1 cellular context compared by ENCODE assay signal in the genomic region with DNA sequence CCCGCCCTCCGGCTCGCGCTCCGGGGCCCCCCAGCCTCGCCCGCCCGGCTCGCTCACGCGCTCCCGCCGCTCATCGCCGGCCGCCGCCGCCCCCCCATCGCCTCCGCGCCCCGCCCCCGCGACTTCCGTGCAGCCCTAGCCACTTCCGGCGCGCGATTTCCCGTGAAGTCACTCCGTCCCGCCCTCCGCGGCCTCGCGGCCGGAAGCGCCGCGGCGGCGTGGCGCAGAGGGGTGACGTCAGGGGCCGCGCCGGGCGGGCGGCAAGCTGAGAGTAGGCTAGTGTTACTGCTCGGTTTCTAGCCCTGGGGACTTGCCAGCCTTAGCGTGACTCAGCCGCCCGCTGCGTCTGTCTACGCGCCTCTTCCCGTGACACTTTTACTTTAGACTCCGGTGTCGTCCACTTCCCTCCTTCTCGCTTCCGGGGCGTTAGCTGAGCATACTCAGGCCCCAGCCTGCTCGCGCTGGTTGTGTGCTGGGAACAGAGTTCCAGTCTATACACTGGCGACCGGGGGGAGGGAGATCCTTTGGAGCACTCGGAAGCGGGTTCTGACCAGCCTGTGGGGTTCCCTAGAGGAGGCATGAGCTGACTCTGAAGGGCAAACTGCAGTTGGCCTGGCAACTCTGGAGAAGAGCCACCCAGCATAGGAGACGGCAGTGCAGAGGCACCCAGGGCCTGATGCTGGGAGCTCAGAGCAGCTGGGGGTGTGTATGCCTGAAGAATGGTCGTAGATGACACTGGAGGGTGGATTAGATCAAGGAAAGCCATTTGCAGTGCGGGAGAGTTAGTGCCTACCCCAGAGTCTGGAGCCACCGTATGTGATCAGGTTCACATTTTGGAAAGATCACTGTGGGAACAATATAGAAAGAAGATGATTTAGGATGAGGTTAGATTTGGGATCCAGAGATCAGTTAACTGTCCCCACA.
A peak's percentile ranks its signal among the peaks of the same experiment; 100 is the strongest.
TF ChIP-seq lines count a peak whose summit lies in the region.

A gene (minus strand): TSS at position 137 of the 924 bp plus-strand sequence. CDS start 182 bp downstream, outside the sequence.

TF ChIP-seq in GM12878, 131 proteins besides CTCF, POLR2A, EP300 and RAD21 (continued from another document and continues in another):
- TF ChIP-seq, protein P1, sequence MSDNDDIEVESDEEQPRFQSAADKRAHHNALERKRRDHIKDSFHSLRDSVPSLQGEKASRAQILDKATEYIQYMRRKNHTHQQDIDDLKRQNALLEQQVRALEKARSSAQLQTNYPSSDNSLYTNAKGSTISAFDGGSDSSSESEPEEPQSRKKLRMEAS (IDR thresholded peaks at IDR 0.05; ENCODE audit: low read depth, low read length): peak; percentile 48; the same call in 1 of the 2 replicates
- no peak for TF ChIP-seq SUZ12 (IDR thresholded peaks at IDR 0.05; ENCODE audit: unreplicated experiment)
- peak in 1 of 2 experiments; percentile 85; a peak in 2 of 4 replicates for TF ChIP-seq ETV6 (conservative IDR thresholded peaks at IDR 0.05 in 1 of 2, IDR thresholded peaks at IDR 0.05 in 1 of 2; ENCODE audit: borderline replicate concordance in 1 of 2, low read depth in 1 of 2)
- TF ChIP-seq NBN (IDR thresholded peaks at IDR 0.05): peak; percentile 87
- TF ChIP-seq, protein P2, sequence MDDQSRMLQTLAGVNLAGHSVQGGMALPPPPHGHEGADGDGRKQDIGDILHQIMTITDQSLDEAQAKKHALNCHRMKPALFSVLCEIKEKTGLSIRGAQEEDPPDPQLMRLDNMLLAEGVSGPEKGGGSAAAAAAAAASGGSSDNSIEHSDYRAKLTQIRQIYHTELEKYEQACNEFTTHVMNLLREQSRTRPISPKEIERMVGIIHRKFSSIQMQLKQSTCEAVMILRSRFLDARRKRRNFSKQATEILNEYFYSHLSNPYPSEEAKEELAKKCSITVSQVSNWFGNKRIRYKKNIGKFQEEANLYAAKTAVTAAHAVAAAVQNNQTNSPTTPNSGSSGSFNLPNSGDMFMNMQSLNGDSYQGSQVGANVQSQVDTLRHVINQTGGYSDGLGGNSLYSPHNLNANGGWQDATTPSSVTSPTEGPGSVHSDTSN (IDR thresholded peaks at IDR 0.05; ENCODE audit: insufficient replicate concordance, low read depth, low read length): no peak
- no peak for TF ChIP-seq CEBPB (IDR thresholded peaks at IDR 0.05; ENCODE audit: borderline replicate concordance in 1 of 2, low read depth in 2 of 2, low read length in 2 of 2)
- peak; percentile 67 for TF ChIP-seq SIX5 (IDR thresholded peaks at IDR 0.05; ENCODE audit: low read depth, low read length, severe bottlenecking)
- TF ChIP-seq CHD2 (IDR thresholded peaks at IDR 0.05; ENCODE audit: borderline replicate concordance, low read depth, low read length): peak; percentile 68
- TF ChIP-seq, protein P3, sequence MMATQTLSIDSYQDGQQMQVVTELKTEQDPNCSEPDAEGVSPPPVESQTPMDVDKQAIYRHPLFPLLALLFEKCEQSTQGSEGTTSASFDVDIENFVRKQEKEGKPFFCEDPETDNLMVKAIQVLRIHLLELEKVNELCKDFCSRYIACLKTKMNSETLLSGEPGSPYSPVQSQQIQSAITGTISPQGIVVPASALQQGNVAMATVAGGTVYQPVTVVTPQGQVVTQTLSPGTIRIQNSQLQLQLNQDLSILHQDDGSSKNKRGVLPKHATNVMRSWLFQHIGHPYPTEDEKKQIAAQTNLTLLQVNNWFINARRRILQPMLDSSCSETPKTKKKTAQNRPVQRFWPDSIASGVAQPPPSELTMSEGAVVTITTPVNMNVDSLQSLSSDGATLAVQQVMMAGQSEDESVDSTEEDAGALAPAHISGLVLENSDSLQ (IDR thresholded peaks at IDR 0.05): peak; percentile 67; the same call in 1 of the 2 replicates
- peak; percentile 96 for TF ChIP-seq POLR2AphosphoS5 (IDR thresholded peaks at IDR 0.05; ENCODE audit: low read length)
- TF ChIP-seq NFIC (IDR thresholded peaks at IDR 0.05; ENCODE audit: low read depth, low read length): peak; percentile 34; the same call in 1 of the 2 replicates
- TF ChIP-seq IKZF1 (conservative IDR thresholded peaks at IDR 0.05): peak; percentile 92
- TF ChIP-seq ZNF24 (IDR thresholded peaks at IDR 0.05): no peak
- TF ChIP-seq, protein P4, sequence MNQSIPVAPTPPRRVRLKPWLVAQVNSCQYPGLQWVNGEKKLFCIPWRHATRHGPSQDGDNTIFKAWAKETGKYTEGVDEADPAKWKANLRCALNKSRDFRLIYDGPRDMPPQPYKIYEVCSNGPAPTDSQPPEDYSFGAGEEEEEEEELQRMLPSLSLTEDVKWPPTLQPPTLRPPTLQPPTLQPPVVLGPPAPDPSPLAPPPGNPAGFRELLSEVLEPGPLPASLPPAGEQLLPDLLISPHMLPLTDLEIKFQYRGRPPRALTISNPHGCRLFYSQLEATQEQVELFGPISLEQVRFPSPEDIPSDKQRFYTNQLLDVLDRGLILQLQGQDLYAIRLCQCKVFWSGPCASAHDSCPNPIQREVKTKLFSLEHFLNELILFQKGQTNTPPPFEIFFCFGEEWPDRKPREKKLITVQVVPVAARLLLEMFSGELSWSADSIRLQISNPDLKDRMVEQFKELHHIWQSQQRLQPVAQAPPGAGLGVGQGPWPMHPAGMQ (IDR thresholded peaks at IDR 0.05; ENCODE audit: borderline replicate concordance): no peak
- 0 out of 2 replicates have a peak, but pooled peaks have one; percentile 14 for TF ChIP-seq TCF3 (IDR thresholded peaks at IDR 0.05; ENCODE audit: borderline replicate concordance, insufficient read depth, low read depth, low read length)
- TF ChIP-seq RBBP5 (conservative IDR thresholded peaks at IDR 0.05): no peak
- peak; percentile 60 for TF ChIP-seq MEF2B (IDR thresholded peaks at IDR 0.05; ENCODE audit: partially characterized antibody, poor library complexity, severe bottlenecking)
- TF ChIP-seq SP1 (IDR thresholded peaks at IDR 0.05; ENCODE audit: low read depth, low read length): peak; percentile 75
- 0 out of 2 replicates have a peak, but pooled peaks have one; percentile 57 for TF ChIP-seq PAX8 (IDR thresholded peaks at IDR 0.05)
- no peak for TF ChIP-seq RCOR1 (conservative IDR thresholded peaks at IDR 0.05; ENCODE audit: low read depth, low read length)
- peak; percentile 24 to 51; a peak in 2 of 4 replicates for TF ChIP-seq IKZF2 (IDR thresholded peaks at IDR 0.05)
- TF ChIP-seq HDAC2 (IDR thresholded peaks at IDR 0.05): no peak
- TF ChIP-seq, protein P5, sequence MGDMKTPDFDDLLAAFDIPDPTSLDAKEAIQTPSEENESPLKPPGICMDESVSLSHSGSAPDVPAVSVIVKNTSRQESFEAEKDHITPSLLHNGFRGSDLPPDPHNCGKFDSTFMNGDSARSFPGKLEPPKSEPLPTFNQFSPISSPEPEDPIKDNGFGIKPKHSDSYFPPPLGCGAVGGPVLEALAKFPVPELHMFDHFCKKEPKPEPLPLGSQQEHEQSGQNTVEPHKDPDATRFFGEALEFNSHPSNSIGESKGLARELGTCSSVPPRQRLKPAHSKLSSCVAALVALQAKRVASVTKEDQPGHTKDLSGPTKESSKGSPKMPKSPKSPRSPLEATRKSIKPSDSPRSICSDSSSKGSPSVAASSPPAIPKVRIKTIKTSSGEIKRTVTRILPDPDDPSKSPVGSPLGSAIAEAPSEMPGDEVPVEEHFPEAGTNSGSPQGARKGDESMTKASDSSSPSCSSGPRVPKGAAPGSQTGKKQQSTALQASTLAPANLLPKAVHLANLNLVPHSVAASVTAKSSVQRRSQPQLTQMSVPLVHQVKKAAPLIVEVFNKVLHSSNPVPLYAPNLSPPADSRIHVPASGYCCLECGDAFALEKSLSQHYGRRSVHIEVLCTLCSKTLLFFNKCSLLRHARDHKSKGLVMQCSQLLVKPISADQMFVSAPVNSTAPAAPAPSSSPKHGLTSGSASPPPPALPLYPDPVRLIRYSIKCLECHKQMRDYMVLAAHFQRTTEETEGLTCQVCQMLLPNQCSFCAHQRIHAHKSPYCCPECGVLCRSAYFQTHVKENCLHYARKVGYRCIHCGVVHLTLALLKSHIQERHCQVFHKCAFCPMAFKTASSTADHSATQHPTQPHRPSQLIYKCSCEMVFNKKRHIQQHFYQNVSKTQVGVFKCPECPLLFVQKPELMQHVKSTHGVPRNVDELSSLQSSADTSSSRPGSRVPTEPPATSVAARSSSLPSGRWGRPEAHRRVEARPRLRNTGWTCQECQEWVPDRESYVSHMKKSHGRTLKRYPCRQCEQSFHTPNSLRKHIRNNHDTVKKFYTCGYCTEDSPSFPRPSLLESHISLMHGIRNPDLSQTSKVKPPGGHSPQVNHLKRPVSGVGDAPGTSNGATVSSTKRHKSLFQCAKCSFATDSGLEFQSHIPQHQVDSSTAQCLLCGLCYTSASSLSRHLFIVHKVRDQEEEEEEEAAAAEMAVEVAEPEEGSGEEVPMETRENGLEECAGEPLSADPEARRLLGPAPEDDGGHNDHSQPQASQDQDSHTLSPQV (IDR thresholded peaks at IDR 0.05): peak; percentile 90
- peak; percentile 74 for TF ChIP-seq MXI1 (IDR thresholded peaks at IDR 0.05; ENCODE audit: low read depth, low read length)
- TF ChIP-seq SPI1 (IDR thresholded peaks at IDR 0.05; ENCODE audit: borderline replicate concordance, insufficient read depth, low read depth, low read length): peak; percentile 80; the same call in 1 of the 2 replicates
- peak; percentile 42; the same call in 1 of the 2 replicates for TF ChIP-seq ZBED1 (IDR thresholded peaks at IDR 0.05; ENCODE audit: borderline replicate concordance)
- 0 out of 2 replicates have a peak, but pooled peaks have one; percentile 47 for TF ChIP-seq MEF2A (IDR thresholded peaks at IDR 0.05; ENCODE audit: insufficient read depth, low read depth, low read length)
- TF ChIP-seq GATAD2B (conservative IDR thresholded peaks at IDR 0.05; ENCODE audit: low read depth): peak; percentile 70
- TF ChIP-seq ZNF207 (IDR thresholded peaks at IDR 0.05; ENCODE audit: borderline replicate concordance): peak; percentile 89; the same call in 1 of the 2 replicates
- TF ChIP-seq, protein P6, sequence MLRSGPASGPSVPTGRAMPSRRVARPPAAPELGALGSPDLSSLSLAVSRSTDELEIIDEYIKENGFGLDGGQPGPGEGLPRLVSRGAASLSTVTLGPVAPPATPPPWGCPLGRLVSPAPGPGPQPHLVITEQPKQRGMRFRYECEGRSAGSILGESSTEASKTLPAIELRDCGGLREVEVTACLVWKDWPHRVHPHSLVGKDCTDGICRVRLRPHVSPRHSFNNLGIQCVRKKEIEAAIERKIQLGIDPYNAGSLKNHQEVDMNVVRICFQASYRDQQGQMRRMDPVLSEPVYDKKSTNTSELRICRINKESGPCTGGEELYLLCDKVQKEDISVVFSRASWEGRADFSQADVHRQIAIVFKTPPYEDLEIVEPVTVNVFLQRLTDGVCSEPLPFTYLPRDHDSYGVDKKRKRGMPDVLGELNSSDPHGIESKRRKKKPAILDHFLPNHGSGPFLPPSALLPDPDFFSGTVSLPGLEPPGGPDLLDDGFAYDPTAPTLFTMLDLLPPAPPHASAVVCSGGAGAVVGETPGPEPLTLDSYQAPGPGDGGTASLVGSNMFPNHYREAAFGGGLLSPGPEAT (IDR thresholded peaks at IDR 0.05; ENCODE audit: low read depth): peak; percentile 74
- TF ChIP-seq SMAD1 (IDR thresholded peaks at IDR 0.05; ENCODE audit: low read depth, partially characterized antibody): peak; percentile 88
- TF ChIP-seq, protein P7, sequence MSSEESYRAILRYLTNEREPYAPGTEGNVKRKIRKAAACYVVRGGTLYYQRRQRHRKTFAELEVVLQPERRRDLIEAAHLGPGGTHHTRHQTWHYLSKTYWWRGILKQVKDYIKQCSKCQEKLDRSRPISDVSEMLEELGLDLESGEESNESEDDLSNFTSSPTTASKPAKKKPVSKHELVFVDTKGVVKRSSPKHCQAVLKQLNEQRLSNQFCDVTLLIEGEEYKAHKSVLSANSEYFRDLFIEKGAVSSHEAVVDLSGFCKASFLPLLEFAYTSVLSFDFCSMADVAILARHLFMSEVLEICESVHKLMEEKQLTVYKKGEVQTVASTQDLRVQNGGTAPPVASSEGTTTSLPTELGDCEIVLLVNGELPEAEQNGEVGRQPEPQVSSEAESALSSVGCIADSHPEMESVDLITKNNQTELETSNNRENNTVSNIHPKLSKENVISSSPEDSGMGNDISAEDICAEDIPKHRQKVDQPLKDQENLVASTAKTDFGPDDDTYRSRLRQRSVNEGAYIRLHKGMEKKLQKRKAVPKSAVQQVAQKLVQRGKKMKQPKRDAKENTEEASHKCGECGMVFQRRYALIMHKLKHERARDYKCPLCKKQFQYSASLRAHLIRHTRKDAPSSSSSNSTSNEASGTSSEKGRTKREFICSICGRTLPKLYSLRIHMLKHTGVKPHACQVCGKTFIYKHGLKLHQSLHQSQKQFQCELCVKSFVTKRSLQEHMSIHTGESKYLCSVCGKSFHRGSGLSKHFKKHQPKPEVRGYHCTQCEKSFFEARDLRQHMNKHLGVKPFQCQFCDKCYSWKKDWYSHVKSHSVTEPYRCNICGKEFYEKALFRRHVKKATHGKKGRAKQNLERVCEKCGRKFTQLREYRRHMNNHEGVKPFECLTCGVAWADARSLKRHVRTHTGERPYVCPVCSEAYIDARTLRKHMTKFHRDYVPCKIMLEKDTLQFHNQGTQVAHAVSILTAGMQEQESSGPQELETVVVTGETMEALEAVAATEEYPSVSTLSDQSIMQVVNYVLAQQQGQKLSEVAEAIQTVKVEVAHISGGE (CRISPR knock-in tag; IDR thresholded peaks at IDR 0.05): no peak
- no peak for TF ChIP-seq STAT1 (conservative IDR thresholded peaks at IDR 0.05)
- TF ChIP-seq ZNF384 (IDR thresholded peaks at IDR 0.05; ENCODE audit: borderline replicate concordance, low read depth, low read length): no peak
- no peak for TF ChIP-seq JUNB (IDR thresholded peaks at IDR 0.05)
- TF ChIP-seq, protein P8, sequence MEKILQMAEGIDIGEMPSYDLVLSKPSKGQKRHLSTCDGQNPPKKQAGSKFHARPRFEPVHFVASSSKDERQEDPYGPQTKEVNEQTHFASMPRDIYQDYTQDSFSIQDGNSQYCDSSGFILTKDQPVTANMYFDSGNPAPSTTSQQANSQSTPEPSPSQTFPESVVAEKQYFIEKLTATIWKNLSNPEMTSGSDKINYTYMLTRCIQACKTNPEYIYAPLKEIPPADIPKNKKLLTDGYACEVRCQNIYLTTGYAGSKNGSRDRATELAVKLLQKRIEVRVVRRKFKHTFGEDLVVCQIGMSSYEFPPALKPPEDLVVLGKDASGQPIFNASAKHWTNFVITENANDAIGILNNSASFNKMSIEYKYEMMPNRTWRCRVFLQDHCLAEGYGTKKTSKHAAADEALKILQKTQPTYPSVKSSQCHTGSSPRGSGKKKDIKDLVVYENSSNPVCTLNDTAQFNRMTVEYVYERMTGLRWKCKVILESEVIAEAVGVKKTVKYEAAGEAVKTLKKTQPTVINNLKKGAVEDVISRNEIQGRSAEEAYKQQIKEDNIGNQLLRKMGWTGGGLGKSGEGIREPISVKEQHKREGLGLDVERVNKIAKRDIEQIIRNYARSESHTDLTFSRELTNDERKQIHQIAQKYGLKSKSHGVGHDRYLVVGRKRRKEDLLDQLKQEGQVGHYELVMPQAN (conservative IDR thresholded peaks at IDR 0.05): peak; percentile 65
- TF ChIP-seq NR2F1 (conservative IDR thresholded peaks at IDR 0.05): 0 out of 2 replicates have a peak, but pooled peaks have one; percentile 37
- TF ChIP-seq RB1 (IDR thresholded peaks at IDR 0.05; ENCODE audit: borderline replicate concordance): peak; percentile 51; the same call in 1 of the 2 replicates
- TF ChIP-seq RELA (IDR thresholded peaks at IDR 0.05; ENCODE audit: borderline replicate concordance, partially characterized antibody): peak; percentile 89
- TF ChIP-seq NR2C2 (IDR thresholded peaks at IDR 0.05; ENCODE audit: borderline replicate concordance, control insufficient read depth, insufficient read length, low read depth): no peak
- TF ChIP-seq CHD1 (IDR thresholded peaks at IDR 0.05; ENCODE audit: low read depth, low read length): no peak
- no peak for TF ChIP-seq SMC3 (IDR thresholded peaks at IDR 0.05; ENCODE audit: borderline replicate concordance, low read length)
